Comparison of ENCODE assay signal across 21 cellular contexts in genomic region chr14:31000629-31001338, GRCh38.
"Had no signal": no experiment of that assay in that cellular context is flagged by ENCODE, and none has a peak within 500 bp of the region (broad histone marks: within the 10 kb centered on the region; RNA-seq: fewer than 3 reads in every experiment).

No MANE protein-coding gene starts in this region.

- DNase-seq: activated CD4-positive, alpha-beta memory T cell treated with anti-CD3 and anti-CD28 coated beads for 36 hours; activated CD4-positive, alpha-beta T cell treated with anti-CD3 and anti-CD28 coated beads for 36 hours; activated CD8-positive, alpha-beta memory T cell treated with anti-CD3 and anti-CD28 coated beads, Interleukin-2, amount 10 ng/mL, durations not matched to agents 7 days and 5 days; activated naive CD4-positive, alpha-beta T cell treated with anti-CD3 and anti-CD28 coated beads, Interleukin-2, amount 50 U/mL, for 16 hours; activated T-cell treated with anti-CD3 and anti-CD28 coated beads, Interleukin-2, amount 50 U/mL, for 1 hour; adrenal gland; colonic mucosa; effector CD4-positive, alpha-beta T cell; gastrocnemius medialis; heart right ventricle; left cardiac atrium; lower lobe of right lung; posterior cingulate gyrus; stimulated activated CD4-positive, alpha-beta T cell treated with anti-CD3 and anti-CD28 coated beads, Interleukin-4, amount 100 ng/mL, for 24 hours; stimulated activated naive CD4-positive, alpha-beta T cell; tibial artery; uterus; WERI-Rb-1 had no signal

- H3K27ac ChIP-seq: adrenal gland, colonic mucosa, epithelial cell of prostate, lower lobe of right lung, neutrophil, skin epidermis, tibial artery, uterus, WERI-Rb-1 had no signal

- H3K4me1 ChIP-seq: colonic mucosa had no signal

- H3K4me3 ChIP-seq: adrenal gland, colonic mucosa, gastrocnemius medialis, heart right ventricle, lower lobe of right lung, skin epidermis, tibial artery, uterus had no signal

- H3K9me3 ChIP-seq: colonic mucosa, neutrophil had no signal

- H3K27me3 ChIP-seq: adrenal gland, colonic mucosa, gastrocnemius medialis, heart right ventricle, neutrophil, tibial artery, uterus had no signal

- H3K4me3 Mint-ChIP-seq: activated CD4-positive, alpha-beta memory T cell treated with anti-CD3 and anti-CD28 coated beads for 36 hours; activated CD4-positive, alpha-beta T cell treated with anti-CD3 and anti-CD28 coated beads for 36 hours; activated CD8-positive, alpha-beta memory T cell treated with anti-CD3 and anti-CD28 coated beads, Interleukin-2, amount 10 ng/mL, durations not matched to agents 7 days and 5 days had no signal

- H3K36me3 ChIP-seq: adrenal gland, colonic mucosa, gastrocnemius medialis, uterus had no signal

- H3K27ac Mint-ChIP-seq: activated CD4-positive, alpha-beta memory T cell treated with anti-CD3 and anti-CD28 coated beads for 36 hours; activated CD8-positive, alpha-beta memory T cell treated with anti-CD3 and anti-CD28 coated beads, Interleukin-2, amount 10 ng/mL, durations not matched to agents 7 days and 5 days had no signal

- ATAC-seq: activated CD4-positive, alpha-beta T cell treated with anti-CD3 and anti-CD28 coated beads for 36 hours; activated CD8-positive, alpha-beta memory T cell treated with anti-CD3 and anti-CD28 coated beads, Interleukin-2, amount 10 ng/mL, durations not matched to agents 7 days and 5 days; gastrocnemius medialis; heart right ventricle; left cardiac atrium; lower lobe of right lung had no signal

- H3K27me3 Mint-ChIP-seq: activated CD4-positive, alpha-beta memory T cell treated with anti-CD3 and anti-CD28 coated beads for 36 hours; activated CD4-positive, alpha-beta T cell treated with anti-CD3 and anti-CD28 coated beads for 36 hours; activated CD8-positive, alpha-beta memory T cell treated with anti-CD3 and anti-CD28 coated beads, Interleukin-2, amount 10 ng/mL, durations not matched to agents 7 days and 5 days had no signal
